In genomic region chr12:103908877-103909276, GRCh38 we compare ENCODE assay signal across 18 cellular contexts. TPM values are rescaled to one million over a fixed set of nuclear protein-coding genes. Genes with fewer than 3 reads are reported as not detected.
DNase-seq lines count a peak whose midpoint lies in the region; ATAC-seq and TF ChIP-seq lines count a peak whose summit lies in the region.
"Had no signal": no experiment of that assay in that cellular context is flagged by ENCODE, and none has a peak within 500 bp of the region (broad histone marks: within the 10 kb centered on the region; RNA-seq: fewer than 3 reads in every experiment).

No MANE protein-coding gene starts in this region.

- H3K27ac Mint-ChIP-seq in GM23338 (no peak overlapping the region), Calu3 (ENCODE audit: unreplicated experiment) (no peak overlapping the region)
- H3K27ac Mint-ChIP-seq: activated naive CD8-positive, alpha-beta T cell treated with anti-CD3 and anti-CD28 coated beads, Interleukin-2, amount 10 ng/mL, durations not matched to agents 7 days and 5 days; naive B cell had no signal

- intact Hi-C loops in sciatic nerve (cut with DNase I) (no loop called here), Calu3 (cut with micrococcal nuclease; ENCODE audit: unreplicated experiment) (no loop called here)

- no peaks in the 10 kb centered on the region for H3K36me3 ChIP-seq in GM23338 (ENCODE audit: insufficient read depth)
- H3K36me3 ChIP-seq: heart right ventricle, vagina had no signal

- DNase-seq in AG08396 (ENCODE audit: low spot score), result peak; percentile 57
- DNase-seq in GM23338 (ENCODE audit: low spot score), result peak; percentile 41
- DNase-seq in choroid plexus epithelial cell (ENCODE audit: low read depth), result peak; percentile 72
- DNase-seq in kidney tubule cell (ENCODE audit: low spot score), result peak; percentile 12
- no peak for DNase-seq in sciatic nerve (ENCODE audit: low spot score)
- no peak for DNase-seq in substantia nigra (lab: John Stamatoyannopoulos, UW)
- DNase-seq in DMS153 treated with DMSO at 0.1 percent for 48 hours (lab: John Stamatoyannopoulos, UW; ENCODE audit: unreplicated experiment), result no peak
- no peak for DNase-seq in Calu3
- DNase-seq: activated CD4-positive, alpha-beta T cell treated with anti-CD3 and anti-CD28 coated beads for 4 hours; activated naive CD8-positive, alpha-beta T cell treated with anti-CD3 and anti-CD28 coated beads, Interleukin-2, amount 10 ng/mL, durations not matched to agents 7 days and 5 days; heart right ventricle; left colon; naive B cell; SHP77 treated with DMSO at 0.1 percent for 48 hours; stimulated activated CD4-positive, alpha-beta T cell treated with anti-CD3 and anti-CD28 coated beads, Interleukin-15, amount 100 ng/mL, for 24 hours; T1000 had no signal

- CTCF ChIA-PET in Calu3 (lab: Charles Lee), result no interaction called here

- no peaks in the 10 kb centered on the region for H3K9me3 Mint-ChIP-seq in GM23338
- H3K9me3 Mint-ChIP-seq in Calu3 (ENCODE audit: low read depth, unreplicated experiment), result no peaks in the 10 kb centered on the region

- H3F3A ChIP-seq in GM23338 (replicated peaks; ENCODE audit: low read depth), result no peaks in the 10 kb centered on the region

- no peaks in the 10 kb centered on the region for H3K9me2 ChIP-seq in GM23338 (ENCODE audit: insufficient read depth)

- H3K27ac ChIP-seq in GM23338 (ENCODE audit: low read depth), result no peak overlapping the region
- H3K27ac ChIP-seq in substantia nigra (ENCODE audit: low read depth, low read length, poor library complexity, severe bottlenecking), result no peak overlapping the region
- H3K27ac ChIP-seq: epithelial cell of prostate, heart right ventricle, vagina had no signal

- H3K4me1 ChIP-seq in GM23338 (ENCODE audit: insufficient read depth), result no peaks in the 10 kb centered on the region
- H3K4me1 ChIP-seq: heart right ventricle, vagina had no signal

- H3K4me3 Mint-ChIP-seq in GM23338, result no peak overlapping the region
- no peak overlapping the region for H3K4me3 Mint-ChIP-seq in Calu3 (ENCODE audit: low read depth, unreplicated experiment)
- H3K4me3 Mint-ChIP-seq: activated naive CD8-positive, alpha-beta T cell treated with anti-CD3 and anti-CD28 coated beads, Interleukin-2, amount 10 ng/mL, durations not matched to agents 7 days and 5 days; naive B cell had no signal

- H3K4me1 Mint-ChIP-seq in GM23338 (peaks cover 5% of the 10 kb centered on the region), Calu3 (ENCODE audit: low read depth, unreplicated experiment) (peaks cover 18% of the 10 kb centered on the region)

- H3K4me2 ChIP-seq in GM23338, result no peak overlapping the region

- H3K36me3 Mint-ChIP-seq in GM23338 (ENCODE audit: low read depth) (no peaks in the 10 kb centered on the region), Calu3 (ENCODE audit: insufficient read depth, unreplicated experiment) (no peaks in the 10 kb centered on the region)
- H3K36me3 Mint-ChIP-seq: naive B cell had no signal

- ATAC-seq in GM23338 (no peak; the same call in 2 of the 3 replicates), sciatic nerve (no peak)
- ATAC-seq: heart right ventricle, left colon had no signal

- H3K4me3 ChIP-seq in GM23338, result no peak overlapping the region
- H3K4me3 ChIP-seq in choroid plexus epithelial cell (ENCODE audit: low read depth, low read length), result no peak overlapping the region
- H3K4me3 ChIP-seq: heart right ventricle, vagina had no signal

- H3K27me3 Mint-ChIP-seq in GM23338 (ENCODE audit: insufficient read depth, low read depth, poor library complexity) (no peaks in the 10 kb centered on the region), Calu3 (ENCODE audit: unreplicated experiment) (peaks cover 28% of the 10 kb centered on the region)
- H3K27me3 Mint-ChIP-seq: activated naive CD8-positive, alpha-beta T cell treated with anti-CD3 and anti-CD28 coated beads, Interleukin-2, amount 10 ng/mL, durations not matched to agents 7 days and 5 days had no signal

- H3K27me3 ChIP-seq in GM23338 (ENCODE audit: insufficient read depth), result no peaks in the 10 kb centered on the region
- H3K27me3 ChIP-seq: heart right ventricle, vagina had no signal

- no peaks in the 10 kb centered on the region for H4K20me1 ChIP-seq in GM23338 (replicated peaks; ENCODE audit: insufficient read depth)

- no TSS peak for BruUV-seq in Calu3 (replicated peaks; lab: Mats Ljungman, UMichigan)

- no peaks in the 10 kb centered on the region for H3K79me2 ChIP-seq in GM23338 (replicated peaks; ENCODE audit: insufficient read depth)

- TF ChIP-seq CTCF in GM23338 (conservative IDR thresholded peaks at IDR 0.05; ENCODE audit: low read depth in 2 of 2), result no peak
- no peak for TF ChIP-seq CTCF in choroid plexus epithelial cell (conservative IDR thresholded peaks at IDR 0.05; ENCODE audit: low read depth, low read length)
- no peak for TF ChIP-seq CTCF in Calu3 (IDR thresholded peaks at IDR 0.05; ENCODE audit: unreplicated experiment)

- no peak overlapping the region; the same call in 1 of the 2 replicates for H2AFZ ChIP-seq in GM23338

TF ChIP-seq in GM23338, 12 proteins besides CTCF, POLR2A, EP300 and RAD21:
- TF ChIP-seq POLR2AphosphoS5 (IDR thresholded peaks at IDR 0.05; ENCODE audit: low read depth) (no peak), ZNF462 (CRISPR knock-in tag; IDR thresholded peaks at IDR 0.05) (peak; percentile 59; the same call in 1 of the 2 replicates)

RNA-seq across cellular contexts. Expression of gene HSP90B1, which starts 21.3 kb away (rescaled TPM):
- total RNA-seq in GM23338 (2014; rRNA removed; shearing (Covaris generic)), result 578 and 605 TPM in 2 replicates
- polyA plus RNA-seq in GM23338 (2016; fragmentation: Nextera tagmentation; extraction: Ambion mirVana), result 1,253 and 1,312 TPM in 2 replicates
- total RNA-seq in sciatic nerve (517 TPM), Calu3 (2022) (1,299 and 1,328 TPM in 2 replicates)

RNA-seq across cellular contexts. Expression of gene TDG, which starts 56.8 kb away (rescaled TPM):
- 57.0 and 58.3 TPM in 2 replicates for total RNA-seq in GM23338 (2014; rRNA removed; shearing (Covaris generic))
- polyA plus RNA-seq in GM23338 (2016; fragmentation: Nextera tagmentation; extraction: Ambion mirVana), result 63.2 and 66.2 TPM in 2 replicates
- total RNA-seq in sciatic nerve (18.4 TPM), Calu3 (2022) (33.5 and 35.3 TPM in 2 replicates)

Comparison
In these comparisons a context has a peak if more than half of its experiments do, and no peak if none do; other contexts are left out.
1. DNase-seq: peak in AG08396 (single experiment), GM23338 (single experiment), choroid plexus epithelial cell (single experiment) and kidney tubule cell (single experiment); none in sciatic nerve (single experiment), substantia nigra (0 of 49), DMS153 treated with DMSO at 0.1 percent for 48 hours (single experiment) and Calu3 (single experiment).